9 cellular contexts compared by ENCODE assay signal in the genomic region with DNA sequence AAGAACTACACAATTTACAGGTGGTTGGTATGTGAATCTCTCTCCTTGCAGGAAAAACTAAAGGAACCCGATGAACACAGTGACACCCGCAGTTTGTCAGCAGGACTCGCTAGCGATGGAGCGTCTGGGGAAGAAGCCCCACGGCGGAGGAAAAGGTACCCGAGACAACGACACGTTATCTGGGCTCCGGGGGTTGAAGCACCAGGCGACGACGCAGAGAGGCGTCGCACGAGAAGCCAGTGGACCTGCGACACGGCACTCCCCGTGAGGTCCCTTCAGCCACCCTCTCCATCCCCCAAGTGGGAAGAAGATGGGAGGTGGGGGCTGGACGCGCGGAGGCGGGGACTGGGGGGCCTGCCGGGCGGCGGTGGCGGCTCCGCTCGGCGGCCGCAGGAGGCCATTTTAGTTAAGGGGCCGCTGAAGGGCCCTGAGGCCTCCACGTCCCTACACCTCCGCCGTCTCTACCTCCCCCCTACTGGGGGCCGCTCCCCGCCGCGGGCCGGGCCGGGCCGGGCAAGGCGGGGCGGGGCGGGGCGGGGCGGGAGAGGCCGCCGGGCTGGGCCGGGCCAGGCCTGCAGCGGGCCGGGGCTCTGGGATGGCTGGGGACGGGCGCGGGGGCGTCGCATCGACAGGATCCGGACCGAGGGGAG. TPM values are rescaled to one million over a fixed set of nuclear protein-coding genes. Genes with fewer than 3 reads are reported as not detected.
DNase-seq lines count a peak whose midpoint lies in the region; ATAC-seq, FAIRE-seq and TF ChIP-seq lines count a peak whose summit lies in the region.
"Had no signal": no experiment of that assay in that cellular context is flagged by ENCODE, and none has a peak within 500 bp of the region (broad histone marks: within the 10 kb centered on the region; RNA-seq: fewer than 3 reads in every experiment).

No MANE protein-coding gene starts in this region.

- H3K9me3 Mint-ChIP-seq in activated naive CD4-positive, alpha-beta T cell treated with anti-CD3 and anti-CD28 coated beads, Interleukin-2, amount 50 U/mL, for 24 hours: no peaks in the 10 kb centered on the region

- H3K4me3 ChIP-seq in cardiac muscle cell: peak overlapping the region; percentile 91
- H3K4me3 ChIP-seq in parathyroid adenoma (ENCODE audit: low read depth, low read length): peak overlapping the region; percentile 82

- ATAC-seq in GM18907 (IDR thresholded peaks at IDR 0.05; ENCODE audit: unreplicated experiment) (peak; percentile 43), HG03159 (IDR thresholded peaks at IDR 0.05; ENCODE audit: unreplicated experiment) (peak; percentile 32)

- H3K36me3 Mint-ChIP-seq in activated naive CD4-positive, alpha-beta T cell treated with anti-CD3 and anti-CD28 coated beads, Interleukin-2, amount 50 U/mL, for 24 hours: peaks cover 9% of the 10 kb centered on the region

- no peaks in the 10 kb centered on the region for H3K27me3 ChIP-seq in cardiac muscle cell
- no peaks in the 10 kb centered on the region for H3K27me3 ChIP-seq in parathyroid adenoma (ENCODE audit: control insufficient read depth, insufficient read depth, low read length)

- H3K79me2 ChIP-seq in parathyroid adenoma: peaks cover 41% of the 10 kb centered on the region

- H3K36me3 ChIP-seq in cardiac muscle cell: peaks cover 5% of the 10 kb centered on the region
- no peaks in the 10 kb centered on the region for H3K36me3 ChIP-seq in parathyroid adenoma (ENCODE audit: control insufficient read depth, insufficient read depth, low read length)

- H2AFZ ChIP-seq in parathyroid adenoma: peak overlapping the region; percentile 85

- H3K27ac ChIP-seq in cardiac muscle cell (peak overlapping the region; percentile 94), parathyroid adenoma (peak overlapping the region; percentile 78)

- peak overlapping the region; percentile 55 for H3K9ac ChIP-seq in parathyroid adenoma

- peak overlapping the region; percentile 94 for H3K27ac Mint-ChIP-seq in activated naive CD4-positive, alpha-beta T cell treated with anti-CD3 and anti-CD28 coated beads, Interleukin-2, amount 50 U/mL, for 24 hours

- peak overlapping the region; percentile 95 for H3K4me3 Mint-ChIP-seq in activated naive CD4-positive, alpha-beta T cell treated with anti-CD3 and anti-CD28 coated beads, Interleukin-2, amount 50 U/mL, for 24 hours

- H3K27me3 Mint-ChIP-seq in activated naive CD4-positive, alpha-beta T cell treated with anti-CD3 and anti-CD28 coated beads, Interleukin-2, amount 50 U/mL, for 24 hours: no peaks in the 10 kb centered on the region

- peaks cover 45% of the 10 kb centered on the region for H3K4me1 Mint-ChIP-seq in activated naive CD4-positive, alpha-beta T cell treated with anti-CD3 and anti-CD28 coated beads, Interleukin-2, amount 50 U/mL, for 24 hours

- TF ChIP-seq CTCF in cardiac muscle cell (IDR thresholded peaks at IDR 0.05; ENCODE audit: low read depth, low read length) (no peak), parathyroid adenoma (IDR thresholded peaks at IDR 0.05) (no peak)

- peak; percentile 71 for DNase-seq in AG20443 (ENCODE audit: low spot score)
- DNase-seq in RCC 7860 (ENCODE audit: low spot score): peak; percentile 34
- peak; percentile 56 to 61 for DNase-seq in cardiac muscle cell (ENCODE audit: low read depth in 1 of 2, low spot score in 1 of 2)
- DNase-seq in ureter (ENCODE audit: low spot score): peak; percentile 54

- H3K9me3 ChIP-seq in cardiac muscle cell (ENCODE audit: low read depth) (no peaks in the 10 kb centered on the region), parathyroid adenoma (ENCODE audit: control insufficient read depth, low read length) (no peaks in the 10 kb centered on the region)

- no peak for FAIRE-seq in RCC 7860 (lab: Jason Lieb, UNC)
- FAIRE-seq: TTC549 had no signal

- peak overlapping the region; percentile 87 for H3K4me2 ChIP-seq in parathyroid adenoma (ENCODE audit: low read length)

- peaks cover 15% of the 10 kb centered on the region for H3K4me1 ChIP-seq in cardiac muscle cell (ENCODE audit: low read depth)
- peaks cover 7% of the 10 kb centered on the region for H3K4me1 ChIP-seq in parathyroid adenoma

RNA-seq across cellular contexts. Expression of gene ZFR, which starts 0.9 kb away (rescaled TPM):
- total RNA-seq in cardiac muscle cell (56.4 and 75.6 TPM in 2 replicates), ureter (85.1 TPM)
- polyA plus RNA-seq in cardiac muscle cell: 66.5 and 105 TPM in 2 replicates

Comparison
In these comparisons a context has a peak if more than half of its experiments do, and no peak if none do; other contexts are left out.
1. Peak in every context shown above with its lines: DNase-seq, ATAC-seq, H3K4me3 ChIP-seq and H3K27ac ChIP-seq.